In the genomic region with DNA sequence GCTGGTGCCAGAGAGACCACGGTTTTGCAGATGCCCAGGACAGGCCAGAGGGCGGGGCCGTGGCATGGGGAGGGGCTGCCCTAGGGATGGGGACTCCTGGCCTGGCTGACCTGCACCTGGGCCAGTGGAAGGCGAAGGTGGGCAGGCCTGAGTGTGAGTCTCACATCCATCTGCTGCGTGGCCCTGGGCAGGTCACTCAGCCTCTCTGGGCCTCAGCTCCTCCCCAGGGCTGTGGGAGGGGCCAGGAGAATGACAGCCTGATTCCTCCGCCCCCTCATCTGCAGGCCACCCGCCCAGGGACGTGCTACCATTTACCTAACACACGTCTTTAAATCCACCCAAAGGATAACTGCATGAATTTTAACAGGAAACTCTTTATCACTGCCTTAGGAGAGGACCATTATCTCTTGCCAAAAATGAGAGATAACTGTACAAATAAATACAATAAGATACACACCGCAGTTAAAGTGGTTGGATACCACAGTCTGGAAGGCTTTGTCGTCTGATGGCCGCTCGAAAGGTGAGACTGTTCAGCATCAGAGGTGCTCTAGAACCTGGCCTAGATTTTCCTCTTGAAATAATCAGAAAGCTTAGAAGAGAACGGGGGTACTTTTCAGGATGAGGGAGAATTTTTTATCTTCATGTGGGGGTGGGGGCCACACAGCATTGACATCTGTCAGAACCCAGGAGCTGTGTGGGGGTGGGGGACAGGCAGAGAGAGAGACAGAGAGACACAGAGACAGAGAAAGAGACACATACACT, we compare ENCODE assay signal across 18 cellular contexts.
A peak's percentile ranks its signal among the peaks of the same experiment; 100 is the strongest.
DNase-seq lines count a peak whose midpoint lies in the region; ATAC-seq and TF ChIP-seq lines count a peak whose summit lies in the region.
"Had no signal": no experiment of that assay in that cellular context is flagged by ENCODE, and none has a peak within 500 bp of the region (broad histone marks: within the 10 kb centered on the region; RNA-seq: fewer than 3 reads in every experiment).

No MANE protein-coding gene starts in this region.

- no peaks in the 10 kb centered on the region for H3K27me3 Mint-ChIP-seq in activated CD8-positive, alpha-beta T cell treated with anti-CD3 and anti-CD28 coated beads for 36 hours

- 56 to 63% (median 57%) methylated on average over 14 of the region's 14 CpGs for whole genome bisulfite sequencing in ovary, 3 donors

- no peak overlapping the region for H3K27ac Mint-ChIP-seq in activated CD8-positive, alpha-beta T cell treated with anti-CD3 and anti-CD28 coated beads for 36 hours
- H3K27ac Mint-ChIP-seq: type B pancreatic cell had no signal

- no peaks in the 10 kb centered on the region for H3K9me3 ChIP-seq in ovary
- H3K9me3 ChIP-seq: sigmoid colon had no signal

- H3K4me1 ChIP-seq in ovary (ENCODE audit: insufficient read depth): peaks cover 2% of the 10 kb centered on the region
- H3K4me1 ChIP-seq: sigmoid colon had no signal

- H3K36me3 ChIP-seq in ovary: no peaks in the 10 kb centered on the region
- H3K36me3 ChIP-seq: brain microvascular endothelial cell, sigmoid colon had no signal

- TF ChIP-seq EP300 in ovary (IDR thresholded peaks at IDR 0.05): no peak

- no peak overlapping the region for H3K4me3 ChIP-seq in ovary
- H3K4me3 ChIP-seq: sigmoid colon had no signal

- no peaks in the 10 kb centered on the region for H3K27me3 ChIP-seq in ovary
- H3K27me3 ChIP-seq: brain microvascular endothelial cell had no signal

- H3K27ac ChIP-seq in ovary: no peak overlapping the region
- H3K27ac ChIP-seq: brain microvascular endothelial cell, RWPE1, sigmoid colon had no signal

- no peaks in the 10 kb centered on the region for H3K4me1 Mint-ChIP-seq in activated CD8-positive, alpha-beta T cell treated with anti-CD3 and anti-CD28 coated beads for 36 hours (ENCODE audit: low read depth)

- DNase-seq in stimulated activated CD4-positive, alpha-beta T cell treated with anti-CD3 and anti-CD28 coated beads, Interleukin-15, amount 100 ng/mL, for 24 hours: peak; percentile 21
- DNase-seq in stimulated activated CD4-positive, alpha-beta T cell treated with anti-CD3 and anti-CD28 coated beads, Interleukin-4, amount 100 ng/mL, for 4 hours: no peak
- peak; percentile 38 for DNase-seq in activated CD8-positive, alpha-beta T cell treated with anti-CD3 and anti-CD28 coated beads for 36 hours
- DNase-seq in left kidney (ENCODE audit: low read depth, low spot score): peak; percentile 73
- DNase-seq in epidermal melanocyte (ENCODE audit: insufficient read length, low spot score): no peak
- no peak for DNase-seq in ovary
- DNase-seq: activated effector memory CD4-positive, alpha-beta T cell treated with anti-CD3 and anti-CD28 coated beads, Interleukin-2, amount 50 U/mL, for 16 hours; AML-193; brain microvascular endothelial cell; effector CD4-positive, alpha-beta T cell; MM.1S; NCI-H69; stimulated activated CD4-positive, alpha-beta T cell treated with anti-CD3 and anti-CD28 coated beads, Interleukin-4, amount 100 ng/mL, for 24 hours had no signal

- no peak for TF ChIP-seq POLR2A in ovary (IDR thresholded peaks at IDR 0.05)

- ATAC-seq in activated CD8-positive, alpha-beta T cell treated with anti-CD3 and anti-CD28 coated beads for 36 hours: peak; percentile 80
- ATAC-seq in GM21390 (IDR thresholded peaks at IDR 0.05; ENCODE audit: unreplicated experiment): no peak
- no peak for ATAC-seq in GM19452 (IDR thresholded peaks at IDR 0.05; ENCODE audit: unreplicated experiment)

- no peaks in the 10 kb centered on the region for H3K36me3 Mint-ChIP-seq in activated CD8-positive, alpha-beta T cell treated with anti-CD3 and anti-CD28 coated beads for 36 hours (ENCODE audit: low read depth)
- H3K36me3 Mint-ChIP-seq: type B pancreatic cell had no signal

- TF ChIP-seq CTCF in activated CD8-positive, alpha-beta T cell treated with anti-CD3 and anti-CD28 coated beads for 36 hours (IDR thresholded peaks at IDR 0.05): no peak
- TF ChIP-seq CTCF in ovary (IDR thresholded peaks at IDR 0.05): no peak

- POLR2A ChIA-PET in activated CD8-positive, alpha-beta T cell treated with anti-CD3 and anti-CD28 coated beads for 36 hours (lab: Charles Lee): no interaction called here

- H3K9me3 Mint-ChIP-seq in activated CD8-positive, alpha-beta T cell treated with anti-CD3 and anti-CD28 coated beads for 36 hours: no peaks in the 10 kb centered on the region
- H3K9me3 Mint-ChIP-seq: type B pancreatic cell had no signal

- intact Hi-C loops in activated CD8-positive, alpha-beta T cell treated with anti-CD3 and anti-CD28 coated beads for 36 hours (cut with micrococcal nuclease): no loop called here
- intact Hi-C loops in ovary (cut with DNase I): no loop called here

- CTCF ChIA-PET in activated CD8-positive, alpha-beta T cell treated with anti-CD3 and anti-CD28 coated beads for 36 hours (lab: Charles Lee): no interaction called here

- no peak overlapping the region for H3K4me3 Mint-ChIP-seq in activated CD8-positive, alpha-beta T cell treated with anti-CD3 and anti-CD28 coated beads for 36 hours
- H3K4me3 Mint-ChIP-seq: type B pancreatic cell had no signal

Comparison
In these comparisons a context has a peak if more than half of its experiments do, and no peak if none do; other contexts are left out.
1. DNase-seq: peak in stimulated activated CD4-positive, alpha-beta T cell treated with anti-CD3 and anti-CD28 coated beads, Interleukin-15, amount 100 ng/mL, for 24 hours (single experiment), activated CD8-positive, alpha-beta T cell treated with anti-CD3 and anti-CD28 coated beads for 36 hours (single experiment) and left kidney (single experiment); none in stimulated activated CD4-positive, alpha-beta T cell treated with anti-CD3 and anti-CD28 coated beads, Interleukin-4, amount 100 ng/mL, for 4 hours (0 of 2), epidermal melanocyte (single experiment) and ovary (0 of 5).